Comparison of ENCODE assay signal across 11 cellular contexts in the genomic region with DNA sequence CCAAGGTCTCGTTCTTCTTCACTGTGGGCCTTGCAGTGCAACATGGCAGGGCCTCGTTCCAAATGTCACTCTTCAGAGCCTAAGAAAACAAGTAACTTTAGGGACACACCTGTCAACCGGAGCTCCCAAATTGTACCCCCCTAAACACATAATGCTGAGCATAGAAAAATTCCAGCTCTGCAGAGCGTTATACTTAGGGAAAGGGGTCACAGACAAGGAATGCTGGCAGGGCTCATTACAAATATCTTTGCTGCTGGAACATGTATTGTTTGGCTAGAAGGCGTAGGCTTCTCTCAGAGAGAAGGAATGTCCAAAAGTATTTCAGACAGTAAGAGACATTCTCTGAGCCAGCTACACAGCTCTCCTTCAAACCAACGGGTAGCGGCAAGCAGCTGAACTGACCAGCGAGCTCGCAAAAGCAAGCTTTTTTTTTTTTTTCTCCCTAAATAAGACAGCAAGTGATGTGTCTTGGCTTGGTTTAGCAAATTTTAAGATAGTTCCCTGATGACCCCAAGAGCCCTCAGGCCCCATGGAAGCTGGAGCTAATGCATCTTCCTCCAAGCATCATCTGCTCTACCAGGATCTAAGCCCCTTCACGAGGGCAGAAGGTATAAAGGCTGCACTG. TPM values are rescaled to one million over a fixed set of nuclear protein-coding genes. Genes with fewer than 3 reads are reported as not detected.
A peak's percentile ranks its signal among the peaks of the same experiment; 100 is the strongest.
DNase-seq lines count a peak whose midpoint lies in the region; ATAC-seq and TF ChIP-seq lines count a peak whose summit lies in the region.
"Had no signal": no experiment of that assay in that cellular context is flagged by ENCODE, and none has a peak within 500 bp of the region (broad histone marks: within the 10 kb centered on the region; RNA-seq: fewer than 3 reads in every experiment).

No MANE protein-coding gene starts in this region.

- WGBS in SK-N-SH (ENCODE audit: low lambda C conversion rate) = 31% methylated on average over 10 of the region's 10 CpGs

- no peak overlapping the region for H2AFZ ChIP-seq in SK-N-SH (ENCODE audit: low read depth)
- no peak overlapping the region for H2AFZ ChIP-seq in parathyroid adenoma

- H3K4me3 ChIP-seq in AG10803 (ENCODE audit: low read length) (peak overlapping the region; percentile 40), SK-N-SH (ENCODE audit: low read depth in 2 of 2, low read length in 1 of 2) (peak overlapping the region in 1 of 2 experiments; percentile 24; a peak in 2 of 4 replicates), fibroblast of pulmonary artery (replicated peaks; ENCODE audit: low read depth, low read length) (peak overlapping the region; percentile 17), parathyroid adenoma (ENCODE audit: low read depth, low read length) (no peak overlapping the region)

- H3K4me1 ChIP-seq in SK-N-SH (ENCODE audit: control insufficient read depth in 1 of 2, insufficient read depth in 2 of 2, low read depth in 1 of 2, low read length in 1 of 2) = peaks cover 21 to 64% of the 10 kb centered on the region in 2 experiments; a peak in 3 of 4 replicates
- peaks cover 21% of the 10 kb centered on the region for H3K4me1 ChIP-seq in parathyroid adenoma

- H3K9me3 ChIP-seq in SK-N-SH (no peaks in the 10 kb centered on the region), parathyroid adenoma (ENCODE audit: control insufficient read depth, low read length) (no peaks in the 10 kb centered on the region)

- H3K36me3 ChIP-seq in SK-N-SH (replicated peaks in 1 of 2; ENCODE audit: control insufficient read depth in 1 of 2, insufficient read depth in 2 of 2, low read length in 1 of 2) (peaks cover 37 to 59% of the 10 kb centered on the region in 2 experiments), parathyroid adenoma (ENCODE audit: control insufficient read depth, insufficient read depth, low read length) (no peaks in the 10 kb centered on the region)

- no peaks in the 10 kb centered on the region for H3K9me2 ChIP-seq in SK-N-SH

- TF ChIP-seq CTCF in AG10803 (conservative IDR thresholded peaks at IDR 0.05; ENCODE audit: low read length) = no peak; the same call in 1 of the 2 replicates
- TF ChIP-seq CTCF in SK-N-SH (IDR thresholded peaks at IDR 0.05) = no peak
- no peak for TF ChIP-seq CTCF in fibroblast of pulmonary artery (IDR thresholded peaks at IDR 0.05; ENCODE audit: low read length, missing control alignments)
- no peak for TF ChIP-seq CTCF in parathyroid adenoma (IDR thresholded peaks at IDR 0.05)
- TF ChIP-seq CTCF in GM13976 (IDR thresholded peaks at IDR 0.05; ENCODE audit: borderline replicate concordance, control extremely low read depth, extremely low read depth, insufficient read depth, missing control alignments) = no peak

- peak overlapping the region; percentile 78 for H3K4me2 ChIP-seq in SK-N-SH
- no peak overlapping the region for H3K4me2 ChIP-seq in parathyroid adenoma (ENCODE audit: low read length)

- no peak for TF ChIP-seq RAD21 in SK-N-SH (IDR thresholded peaks at IDR 0.05; ENCODE audit: low read length)

- in situ Hi-C loops in GM13976 (cut with MboI; ENCODE audit: low sequenced_read_pairs, unreplicated experiment) = no loop called here

- H4K20me1 ChIP-seq in SK-N-SH (ENCODE audit: insufficient read depth) = no peaks in the 10 kb centered on the region

- no peak for ATAC-seq in GM21528 (IDR thresholded peaks at IDR 0.05; ENCODE audit: low FRiP score, unreplicated experiment)

- no peaks in the 10 kb centered on the region for H3K27me3 ChIP-seq in SK-N-SH (ENCODE audit: insufficient read depth)
- H3K27me3 ChIP-seq in parathyroid adenoma (ENCODE audit: control insufficient read depth, insufficient read depth, low read length) = no peaks in the 10 kb centered on the region

- TF ChIP-seq EP300 in SK-N-SH (IDR thresholded peaks at IDR 0.05; ENCODE audit: borderline replicate concordance in 1 of 2, low read depth in 1 of 2, low read length in 1 of 2) = peak in 1 of 2 experiments; percentile 77; a peak in 2 of 4 replicates

- H3K27ac ChIP-seq in SK-N-SH (ENCODE audit: low read depth in 2 of 2, low read length in 1 of 2) (peak overlapping the region; percentile 87 to 100), parathyroid adenoma (peak overlapping the region; percentile 34)

- DNase-seq in AG10803 (ENCODE audit: low read depth) (peak; percentile 97), SK-N-SH (no peak), fibroblast of pulmonary artery (ENCODE audit: low read depth) (peak; percentile 95), nucleus accumbens (lab: John Stamatoyannopoulos, UW) (no peak), GM13976 (ENCODE audit: low spot score) (no peak)
- DNase-seq in central memory CD4-positive, alpha-beta T cell = no peak
- DNase-seq: activated effector memory CD4-positive, alpha-beta T cell treated with anti-CD3 and anti-CD28 coated beads, Interleukin-2, amount 50 U/mL, for 16 hours; DMS53; NCI-H510A treated with DMSO at 0.1 percent for 48 hours had no signal

- POLR2A ChIA-PET in SK-N-SH (lab: Yijun Ruan, JAX) = no interaction called here

- CTCF ChIA-PET in SK-N-SH (lab: Yijun Ruan, JAX) = interaction anchor here (0.6 to 1.7 kb wide), 7 partner anchors 10 to 260 kb away, joined by 3 to 5 read pairs (median 3); partner anchors contain the start of gene ALKBH2

- H3K79me2 ChIP-seq in SK-N-SH (ENCODE audit: insufficient read depth) (peaks cover 84% of the 10 kb centered on the region), parathyroid adenoma (peaks cover 62% of the 10 kb centered on the region)

- H3K9ac ChIP-seq in SK-N-SH (peak overlapping the region; percentile 95), parathyroid adenoma (no peak overlapping the region)

- peaks cover 63% of the 10 kb centered on the region for H3F3A ChIP-seq in SK-N-SH (replicated peaks; ENCODE audit: insufficient read depth)

TF ChIP-seq in SK-N-SH, 30 proteins besides CTCF, POLR2A, EP300 and RAD21 (continues in another document):
- TF ChIP-seq RXRA (IDR thresholded peaks at IDR 0.05; ENCODE audit: borderline replicate concordance, low read depth) = peak; percentile 67; the same call in 1 of the 2 replicates
- TF ChIP-seq, protein P1, sequence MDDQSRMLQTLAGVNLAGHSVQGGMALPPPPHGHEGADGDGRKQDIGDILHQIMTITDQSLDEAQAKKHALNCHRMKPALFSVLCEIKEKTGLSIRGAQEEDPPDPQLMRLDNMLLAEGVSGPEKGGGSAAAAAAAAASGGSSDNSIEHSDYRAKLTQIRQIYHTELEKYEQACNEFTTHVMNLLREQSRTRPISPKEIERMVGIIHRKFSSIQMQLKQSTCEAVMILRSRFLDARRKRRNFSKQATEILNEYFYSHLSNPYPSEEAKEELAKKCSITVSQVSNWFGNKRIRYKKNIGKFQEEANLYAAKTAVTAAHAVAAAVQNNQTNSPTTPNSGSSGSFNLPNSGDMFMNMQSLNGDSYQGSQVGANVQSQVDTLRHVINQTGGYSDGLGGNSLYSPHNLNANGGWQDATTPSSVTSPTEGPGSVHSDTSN (IDR thresholded peaks at IDR 0.05) = no peak
- TF ChIP-seq FOXM1 (IDR thresholded peaks at IDR 0.05; ENCODE audit: low read depth) = 0 out of 2 replicates have a peak, but pooled peaks have one; percentile 42
- TF ChIP-seq, protein P2, sequence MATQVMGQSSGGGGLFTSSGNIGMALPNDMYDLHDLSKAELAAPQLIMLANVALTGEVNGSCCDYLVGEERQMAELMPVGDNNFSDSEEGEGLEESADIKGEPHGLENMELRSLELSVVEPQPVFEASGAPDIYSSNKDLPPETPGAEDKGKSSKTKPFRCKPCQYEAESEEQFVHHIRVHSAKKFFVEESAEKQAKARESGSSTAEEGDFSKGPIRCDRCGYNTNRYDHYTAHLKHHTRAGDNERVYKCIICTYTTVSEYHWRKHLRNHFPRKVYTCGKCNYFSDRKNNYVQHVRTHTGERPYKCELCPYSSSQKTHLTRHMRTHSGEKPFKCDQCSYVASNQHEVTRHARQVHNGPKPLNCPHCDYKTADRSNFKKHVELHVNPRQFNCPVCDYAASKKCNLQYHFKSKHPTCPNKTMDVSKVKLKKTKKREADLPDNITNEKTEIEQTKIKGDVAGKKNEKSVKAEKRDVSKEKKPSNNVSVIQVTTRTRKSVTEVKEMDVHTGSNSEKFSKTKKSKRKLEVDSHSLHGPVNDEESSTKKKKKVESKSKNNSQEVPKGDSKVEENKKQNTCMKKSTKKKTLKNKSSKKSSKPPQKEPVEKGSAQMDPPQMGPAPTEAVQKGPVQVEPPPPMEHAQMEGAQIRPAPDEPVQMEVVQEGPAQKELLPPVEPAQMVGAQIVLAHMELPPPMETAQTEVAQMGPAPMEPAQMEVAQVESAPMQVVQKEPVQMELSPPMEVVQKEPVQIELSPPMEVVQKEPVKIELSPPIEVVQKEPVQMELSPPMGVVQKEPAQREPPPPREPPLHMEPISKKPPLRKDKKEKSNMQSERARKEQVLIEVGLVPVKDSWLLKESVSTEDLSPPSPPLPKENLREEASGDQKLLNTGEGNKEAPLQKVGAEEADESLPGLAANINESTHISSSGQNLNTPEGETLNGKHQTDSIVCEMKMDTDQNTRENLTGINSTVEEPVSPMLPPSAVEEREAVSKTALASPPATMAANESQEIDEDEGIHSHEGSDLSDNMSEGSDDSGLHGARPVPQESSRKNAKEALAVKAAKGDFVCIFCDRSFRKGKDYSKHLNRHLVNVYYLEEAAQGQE (IDR thresholded peaks at IDR 0.05; ENCODE audit: low read depth, low read length) = no peak
- no peak; the same call in 1 of the 2 replicates for TF ChIP-seq GABPA (IDR thresholded peaks at IDR 0.05; ENCODE audit: low read depth)
- TF ChIP-seq TEAD4 (IDR thresholded peaks at IDR 0.05; ENCODE audit: borderline replicate concordance, insufficient read depth) = peak; percentile 63; the same call in 1 of the 2 replicates
- no peak for TF ChIP-seq CHD2 (IDR thresholded peaks at IDR 0.05; ENCODE audit: low read length, partially characterized antibody)
- TF ChIP-seq TCF12 (IDR thresholded peaks at IDR 0.05) = peak; percentile 72
- peak; percentile 68 for TF ChIP-seq MEF2A (IDR thresholded peaks at IDR 0.05; ENCODE audit: borderline replicate concordance, low read depth)
- no peak for TF ChIP-seq SMC3 (IDR thresholded peaks at IDR 0.05; ENCODE audit: low read depth, low read length)

RNA-seq across cellular contexts. Expression of gene SSH1, which starts 24.5 kb away (rescaled TPM):
- 16.4 and 19.6 TPM in 2 replicates for polyA plus RNA-seq in SK-N-SH (2012; rRNA removed)
- polyA plus RNA-seq in SK-N-SH (2012; cell fraction: cytosol; rRNA removed) = 12.2 and 14.1 TPM in 2 replicates
- polyA plus RNA-seq in SK-N-SH (2012; cell fraction: nucleus; rRNA removed) = 27.9 and 35.1 TPM in 2 replicates

RNA-seq across cellular contexts. Expression of gene DAO, which starts 47.0 kb away (rescaled TPM):
- polyA plus RNA-seq in SK-N-SH (2012; rRNA removed) = not detected in 2 replicates
- not detected in 2 replicates for polyA plus RNA-seq in SK-N-SH (2012; cell fraction: cytosol; rRNA removed)
- polyA plus RNA-seq in SK-N-SH (2012; cell fraction: nucleus; rRNA removed) = not detected in 2 replicates

Comparison
In these comparisons a context has a peak if more than half of its experiments do, and no peak if none do; other contexts are left out.
1. DNase-seq: peak in AG10803 (single experiment) and fibroblast of pulmonary artery (single experiment); none in SK-N-SH (single experiment), central memory CD4-positive, alpha-beta T cell (single experiment), nucleus accumbens (0 of 56) and GM13976 (single experiment).